ENCODE assay signal across 25 cellular contexts in the genomic region with DNA sequence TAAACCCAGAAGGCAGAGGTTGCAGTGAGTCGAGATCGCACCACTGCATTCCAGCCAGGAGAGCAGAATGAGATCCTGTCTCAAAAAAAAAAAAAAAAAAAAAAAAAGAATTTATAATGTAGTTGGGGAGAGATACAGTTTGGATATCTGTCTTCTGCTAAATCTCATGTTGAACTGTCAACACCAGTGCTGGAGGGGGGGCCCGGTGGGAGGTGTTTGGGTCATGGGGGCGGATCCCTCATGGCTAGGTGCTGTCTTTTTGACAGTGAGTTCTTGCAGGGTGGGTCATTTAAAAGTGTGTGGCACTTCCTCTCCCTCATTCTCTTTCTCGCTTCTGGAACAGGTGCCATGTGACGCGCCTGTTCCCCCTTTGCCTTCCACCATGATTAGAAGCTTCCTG.
"Had no signal": no experiment of that assay in that cellular context is flagged by ENCODE, and none has a peak within 500 bp of the region (broad histone marks: within the 10 kb centered on the region; RNA-seq: fewer than 3 reads in every experiment).

No MANE protein-coding gene starts in this region.

- H3K36me3 Mint-ChIP-seq: activated CD4-positive, alpha-beta memory T cell treated with anti-CD3 and anti-CD28 coated beads for 36 hours; activated naive CD8-positive, alpha-beta T cell treated with anti-CD3 and anti-CD28 coated beads, Interleukin-2, amount 10 ng/mL, durations not matched to agents 7 days and 5 days had no signal

- H3K9me3 ChIP-seq: adrenal gland, Peyer's patch had no signal

- DNase-seq: activated CD4-positive, alpha-beta memory T cell treated with anti-CD3 and anti-CD28 coated beads for 36 hours; activated CD4-positive, alpha-beta T cell treated with anti-CD3 and anti-CD28 coated beads, Interleukin-2, amount 10 ng/mL, durations not matched to agents 7 days and 5 days; activated CD4-positive, CD25-positive, alpha-beta regulatory T cell; activated CD8-positive, alpha-beta memory T cell treated with anti-CD3 and anti-CD28 coated beads for 24 hours; activated naive CD4-positive, alpha-beta T cell treated with anti-CD3 and anti-CD28 coated beads, Interleukin-2, amount 50 U/mL, for 16 hours; activated naive CD8-positive, alpha-beta T cell treated with anti-CD3 and anti-CD28 coated beads, Interleukin-2, amount 10 ng/mL, durations not matched to agents 7 days and 5 days; activated T-cell treated with anti-CD3 and anti-CD28 coated beads, Interleukin-2, amount 50 U/mL, for 4 hours; adrenal gland; anterior cingulate cortex; Kasumi-1; NCI-H1105 treated with DMSO at 0.1 percent for 48 hours; NCI-H1436 treated with DMSO at 0.1 percent for 48 hours; NCI-H187; NCI-H2081 treated with DMSO at 0.1 percent for 48 hours; NCI-H446; NCI-H524; Peyer's patch; SIG-M5; T-cell; T-helper 2 cell; T1000 had no signal

- H3K27ac ChIP-seq: adrenal gland, Peyer's patch, RWPE1, SK-N-MC, VCaP had no signal

- H3K4me3 Mint-ChIP-seq: activated CD4-positive, alpha-beta memory T cell treated with anti-CD3 and anti-CD28 coated beads for 36 hours; activated CD4-positive, alpha-beta T cell treated with anti-CD3 and anti-CD28 coated beads, Interleukin-2, amount 10 ng/mL, durations not matched to agents 7 days and 5 days; activated naive CD8-positive, alpha-beta T cell treated with anti-CD3 and anti-CD28 coated beads, Interleukin-2, amount 10 ng/mL, durations not matched to agents 7 days and 5 days; activated T-cell treated with anti-CD3 and anti-CD28 coated beads, Interleukin-2, amount 50 U/mL, for 4 hours; central memory CD8-positive, alpha-beta T cell; T-cell had no signal

- H3K9me3 Mint-ChIP-seq: activated CD4-positive, alpha-beta memory T cell treated with anti-CD3 and anti-CD28 coated beads for 36 hours; activated CD4-positive, alpha-beta T cell treated with anti-CD3 and anti-CD28 coated beads, Interleukin-2, amount 10 ng/mL, durations not matched to agents 7 days and 5 days; activated naive CD8-positive, alpha-beta T cell treated with anti-CD3 and anti-CD28 coated beads, Interleukin-2, amount 10 ng/mL, durations not matched to agents 7 days and 5 days; activated T-cell treated with anti-CD3 and anti-CD28 coated beads, Interleukin-2, amount 50 U/mL, for 4 hours; central memory CD8-positive, alpha-beta T cell; T-cell had no signal

- H3K36me3 ChIP-seq: adrenal gland, Peyer's patch had no signal

- ATAC-seq: activated T-cell treated with anti-CD3 and anti-CD28 coated beads, Interleukin-2, amount 50 U/mL, for 4 hours; T-cell had no signal

- H3K4me1 ChIP-seq: adrenal gland, Peyer's patch had no signal

- H3K27me3 Mint-ChIP-seq: activated CD4-positive, alpha-beta memory T cell treated with anti-CD3 and anti-CD28 coated beads for 36 hours; activated CD4-positive, alpha-beta T cell treated with anti-CD3 and anti-CD28 coated beads, Interleukin-2, amount 10 ng/mL, durations not matched to agents 7 days and 5 days; activated naive CD8-positive, alpha-beta T cell treated with anti-CD3 and anti-CD28 coated beads, Interleukin-2, amount 10 ng/mL, durations not matched to agents 7 days and 5 days; central memory CD8-positive, alpha-beta T cell; T-cell had no signal

- H3K27me3 ChIP-seq: adrenal gland, Peyer's patch had no signal

- H3K27ac Mint-ChIP-seq: activated CD4-positive, alpha-beta memory T cell treated with anti-CD3 and anti-CD28 coated beads for 36 hours; activated CD4-positive, alpha-beta T cell treated with anti-CD3 and anti-CD28 coated beads, Interleukin-2, amount 10 ng/mL, durations not matched to agents 7 days and 5 days; activated naive CD8-positive, alpha-beta T cell treated with anti-CD3 and anti-CD28 coated beads, Interleukin-2, amount 10 ng/mL, durations not matched to agents 7 days and 5 days; T-cell had no signal

- H3K4me3 ChIP-seq: adrenal gland, Peyer's patch, SK-N-MC had no signal
